In the genomic region with DNA sequence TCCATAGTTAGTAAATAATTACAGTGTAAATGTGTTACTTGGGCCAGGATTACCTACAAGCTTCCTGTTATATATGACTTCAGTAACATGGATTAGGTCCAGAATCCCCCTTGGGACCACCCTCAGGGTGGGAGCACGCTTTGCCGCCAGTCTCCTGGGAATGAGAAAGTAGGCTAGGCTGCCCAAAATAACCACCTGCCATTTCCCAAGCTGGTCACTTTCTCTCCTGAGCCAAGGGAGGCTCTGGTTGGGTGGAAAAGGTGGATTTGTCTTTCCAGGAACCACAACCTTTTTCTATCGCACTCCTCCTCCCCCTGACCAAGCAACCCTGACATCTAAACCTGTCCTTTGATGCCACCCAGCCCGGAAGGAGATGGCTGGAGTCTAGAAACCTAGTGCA, we compare ENCODE assay signal across 21 cellular contexts. TPM values are rescaled to one million over a fixed set of nuclear protein-coding genes. Genes with fewer than 3 reads are reported as not detected.
DNase-seq lines count a peak whose midpoint lies in the region; ATAC-seq and TF ChIP-seq lines count a peak whose summit lies in the region.
"Had no signal": no experiment of that assay in that cellular context is flagged by ENCODE, and none has a peak within 500 bp of the region (broad histone marks: within the 10 kb centered on the region; RNA-seq: fewer than 3 reads in every experiment).

No MANE protein-coding gene starts in this region.

- H3K4me3 ChIP-seq in GM23338: no peak overlapping the region
- no peak overlapping the region for H3K4me3 ChIP-seq in PC-9

- H2AFZ ChIP-seq in GM23338: 0 out of 2 replicates have a peak overlapping the region, but pooled peaks have one; percentile 38
- H2AFZ ChIP-seq in PC-9: no peak overlapping the region

- H3K36me3 Mint-ChIP-seq in CD14-positive monocyte: no peaks in the 10 kb centered on the region
- no peaks in the 10 kb centered on the region for H3K36me3 Mint-ChIP-seq in GM23338 (ENCODE audit: low read depth)
- H3K36me3 Mint-ChIP-seq: CD8-positive, alpha-beta T cell had no signal

- H3K27ac ChIP-seq in GM23338 (ENCODE audit: low read depth): no peak overlapping the region
- no peak overlapping the region for H3K27ac ChIP-seq in PC-9
- H3K27ac ChIP-seq: HL-60 had no signal

- TF ChIP-seq CTCF in CD14-positive monocyte (IDR thresholded peaks at IDR 0.05) (no peak), GM23338 (conservative IDR thresholded peaks at IDR 0.05; ENCODE audit: low read depth in 2 of 2) (no peak), PC-9 (conservative IDR thresholded peaks at IDR 0.05) (no peak)

- H3K27me3 Mint-ChIP-seq in CD14-positive monocyte (ENCODE audit: low read depth in 3 of 3): peaks cover 5 to 9% (median 8%) of the 10 kb centered on the region in 3 donors
- H3K27me3 Mint-ChIP-seq in GM23338 (ENCODE audit: insufficient read depth, low read depth, poor library complexity): peaks cover 6% of the 10 kb centered on the region

- peak; percentile 3 for DNase-seq in CD14-positive monocyte (ENCODE audit: low spot score)
- DNase-seq in GM23338 (ENCODE audit: low spot score): no peak
- peak; percentile 33 for DNase-seq in cerebellar cortex (ENCODE audit: low spot score)
- no peak for DNase-seq in activated CD4-positive, alpha-beta T cell treated with anti-CD3 and anti-CD28 coated beads, Interleukin-2, amount 50 U/mL, for 4 hours
- no peak for DNase-seq in PC-9
- DNase-seq in ecto neural progenitor cell (ENCODE audit: low spot score): no peak
- DNase-seq: ACHN; BE2C; Calu3; CD8-positive, alpha-beta T cell; DMS 273 treated with DMSO at 0.1 percent for 48 hours; DMS53; DND-41; EL; GOT3; H7; HFFc6 had no signal

- POLR2A ChIA-PET in PC-9 (lab: Charles Lee; ENCODE audit: unreplicated experiment): no interaction called here

- ATAC-seq in GM23338 (no peak), GM18519 (IDR thresholded peaks at IDR 0.05; ENCODE audit: low FRiP score, unreplicated experiment) (no peak)
- ATAC-seq: CD8-positive, alpha-beta T cell; HCT116 had no signal

- H3K36me3 ChIP-seq in GM23338 (ENCODE audit: insufficient read depth) (no peaks in the 10 kb centered on the region), PC-9 (ENCODE audit: low read depth) (no peaks in the 10 kb centered on the region)
- H3K36me3 ChIP-seq: BE2C had no signal

- no TSS peak for BruUV-seq in PC-9 (replicated peaks; lab: Mats Ljungman, UMichigan)

- H3K27ac Mint-ChIP-seq in CD14-positive monocyte: no peak overlapping the region
- no peak overlapping the region for H3K27ac Mint-ChIP-seq in GM23338
- H3K27ac Mint-ChIP-seq: CD8-positive, alpha-beta T cell; HFFc6 had no signal

- H3K27me3 ChIP-seq in GM23338 (ENCODE audit: insufficient read depth) (no peaks in the 10 kb centered on the region), PC-9 (ENCODE audit: insufficient read depth, low read depth) (0 out of 2 replicates have a peak, but pooled peaks cover 5% of the 10 kb centered on the region)
- H3K27me3 ChIP-seq: BE2C had no signal

- H3K4me1 ChIP-seq in GM23338 (ENCODE audit: insufficient read depth): no peaks in the 10 kb centered on the region
- H3K4me1 ChIP-seq in PC-9 (replicated peaks; ENCODE audit: insufficient read depth): no peaks in the 10 kb centered on the region
- H3K4me1 ChIP-seq: BE2C had no signal

- no peaks in the 10 kb centered on the region for H3K9me3 ChIP-seq in PC-9 (ENCODE audit: insufficient read depth, low read depth)
- H3K9me3 ChIP-seq: BE2C had no signal

- H3K4me1 Mint-ChIP-seq in CD14-positive monocyte (no peaks in the 10 kb centered on the region), GM23338 (peaks cover 3% of the 10 kb centered on the region; the same call in 1 of the 3 replicates)

- H3K9me3 Mint-ChIP-seq in CD14-positive monocyte (peaks cover 0 to 2% (median 0%) of the 10 kb centered on the region in 7 donors), GM23338 (no peaks in the 10 kb centered on the region)
- H3K9me3 Mint-ChIP-seq: CD8-positive, alpha-beta T cell; HFFc6 had no signal

- CTCF ChIA-PET in PC-9 (lab: Charles Lee): interaction anchor here (0.6 kb wide), 1 partner anchor 1145 kb away, joined by 3 read pairs; no protein-coding TSS in a partner anchor

- H4K20me1 ChIP-seq in GM23338 (replicated peaks; ENCODE audit: insufficient read depth) (no peaks in the 10 kb centered on the region), PC-9 (ENCODE audit: insufficient read depth) (no peaks in the 10 kb centered on the region)

- H3K9me2 ChIP-seq in GM23338 (ENCODE audit: insufficient read depth) (no peaks in the 10 kb centered on the region), PC-9 (ENCODE audit: insufficient read depth) (no peaks in the 10 kb centered on the region)

- H3F3A ChIP-seq in GM23338 (replicated peaks; ENCODE audit: low read depth) (no peaks in the 10 kb centered on the region), PC-9 (ENCODE audit: insufficient read depth, low read depth) (no peaks in the 10 kb centered on the region)

- H3K4me2 ChIP-seq in GM23338: no peak overlapping the region
- H3K4me2 ChIP-seq in PC-9: no peak overlapping the region

- no peaks in the 10 kb centered on the region for H3K79me2 ChIP-seq in GM23338 (replicated peaks; ENCODE audit: insufficient read depth)
- no peaks in the 10 kb centered on the region for H3K79me2 ChIP-seq in PC-9 (ENCODE audit: low read depth)

- intact Hi-C loops in CD14-positive monocyte (cut with micrococcal nuclease) (no loop called here), PC-9 (cut with micrococcal nuclease; ENCODE audit: unreplicated experiment) (no loop called here)

- H3K4me3 Mint-ChIP-seq in CD14-positive monocyte: no peak overlapping the region
- H3K4me3 Mint-ChIP-seq in GM23338: no peak overlapping the region
- H3K4me3 Mint-ChIP-seq: CD8-positive, alpha-beta T cell; HFFc6 had no signal

TF ChIP-seq in GM23338, 12 proteins besides CTCF, POLR2A, EP300 and RAD21 (continues in another document):
- TF ChIP-seq, protein P1, sequence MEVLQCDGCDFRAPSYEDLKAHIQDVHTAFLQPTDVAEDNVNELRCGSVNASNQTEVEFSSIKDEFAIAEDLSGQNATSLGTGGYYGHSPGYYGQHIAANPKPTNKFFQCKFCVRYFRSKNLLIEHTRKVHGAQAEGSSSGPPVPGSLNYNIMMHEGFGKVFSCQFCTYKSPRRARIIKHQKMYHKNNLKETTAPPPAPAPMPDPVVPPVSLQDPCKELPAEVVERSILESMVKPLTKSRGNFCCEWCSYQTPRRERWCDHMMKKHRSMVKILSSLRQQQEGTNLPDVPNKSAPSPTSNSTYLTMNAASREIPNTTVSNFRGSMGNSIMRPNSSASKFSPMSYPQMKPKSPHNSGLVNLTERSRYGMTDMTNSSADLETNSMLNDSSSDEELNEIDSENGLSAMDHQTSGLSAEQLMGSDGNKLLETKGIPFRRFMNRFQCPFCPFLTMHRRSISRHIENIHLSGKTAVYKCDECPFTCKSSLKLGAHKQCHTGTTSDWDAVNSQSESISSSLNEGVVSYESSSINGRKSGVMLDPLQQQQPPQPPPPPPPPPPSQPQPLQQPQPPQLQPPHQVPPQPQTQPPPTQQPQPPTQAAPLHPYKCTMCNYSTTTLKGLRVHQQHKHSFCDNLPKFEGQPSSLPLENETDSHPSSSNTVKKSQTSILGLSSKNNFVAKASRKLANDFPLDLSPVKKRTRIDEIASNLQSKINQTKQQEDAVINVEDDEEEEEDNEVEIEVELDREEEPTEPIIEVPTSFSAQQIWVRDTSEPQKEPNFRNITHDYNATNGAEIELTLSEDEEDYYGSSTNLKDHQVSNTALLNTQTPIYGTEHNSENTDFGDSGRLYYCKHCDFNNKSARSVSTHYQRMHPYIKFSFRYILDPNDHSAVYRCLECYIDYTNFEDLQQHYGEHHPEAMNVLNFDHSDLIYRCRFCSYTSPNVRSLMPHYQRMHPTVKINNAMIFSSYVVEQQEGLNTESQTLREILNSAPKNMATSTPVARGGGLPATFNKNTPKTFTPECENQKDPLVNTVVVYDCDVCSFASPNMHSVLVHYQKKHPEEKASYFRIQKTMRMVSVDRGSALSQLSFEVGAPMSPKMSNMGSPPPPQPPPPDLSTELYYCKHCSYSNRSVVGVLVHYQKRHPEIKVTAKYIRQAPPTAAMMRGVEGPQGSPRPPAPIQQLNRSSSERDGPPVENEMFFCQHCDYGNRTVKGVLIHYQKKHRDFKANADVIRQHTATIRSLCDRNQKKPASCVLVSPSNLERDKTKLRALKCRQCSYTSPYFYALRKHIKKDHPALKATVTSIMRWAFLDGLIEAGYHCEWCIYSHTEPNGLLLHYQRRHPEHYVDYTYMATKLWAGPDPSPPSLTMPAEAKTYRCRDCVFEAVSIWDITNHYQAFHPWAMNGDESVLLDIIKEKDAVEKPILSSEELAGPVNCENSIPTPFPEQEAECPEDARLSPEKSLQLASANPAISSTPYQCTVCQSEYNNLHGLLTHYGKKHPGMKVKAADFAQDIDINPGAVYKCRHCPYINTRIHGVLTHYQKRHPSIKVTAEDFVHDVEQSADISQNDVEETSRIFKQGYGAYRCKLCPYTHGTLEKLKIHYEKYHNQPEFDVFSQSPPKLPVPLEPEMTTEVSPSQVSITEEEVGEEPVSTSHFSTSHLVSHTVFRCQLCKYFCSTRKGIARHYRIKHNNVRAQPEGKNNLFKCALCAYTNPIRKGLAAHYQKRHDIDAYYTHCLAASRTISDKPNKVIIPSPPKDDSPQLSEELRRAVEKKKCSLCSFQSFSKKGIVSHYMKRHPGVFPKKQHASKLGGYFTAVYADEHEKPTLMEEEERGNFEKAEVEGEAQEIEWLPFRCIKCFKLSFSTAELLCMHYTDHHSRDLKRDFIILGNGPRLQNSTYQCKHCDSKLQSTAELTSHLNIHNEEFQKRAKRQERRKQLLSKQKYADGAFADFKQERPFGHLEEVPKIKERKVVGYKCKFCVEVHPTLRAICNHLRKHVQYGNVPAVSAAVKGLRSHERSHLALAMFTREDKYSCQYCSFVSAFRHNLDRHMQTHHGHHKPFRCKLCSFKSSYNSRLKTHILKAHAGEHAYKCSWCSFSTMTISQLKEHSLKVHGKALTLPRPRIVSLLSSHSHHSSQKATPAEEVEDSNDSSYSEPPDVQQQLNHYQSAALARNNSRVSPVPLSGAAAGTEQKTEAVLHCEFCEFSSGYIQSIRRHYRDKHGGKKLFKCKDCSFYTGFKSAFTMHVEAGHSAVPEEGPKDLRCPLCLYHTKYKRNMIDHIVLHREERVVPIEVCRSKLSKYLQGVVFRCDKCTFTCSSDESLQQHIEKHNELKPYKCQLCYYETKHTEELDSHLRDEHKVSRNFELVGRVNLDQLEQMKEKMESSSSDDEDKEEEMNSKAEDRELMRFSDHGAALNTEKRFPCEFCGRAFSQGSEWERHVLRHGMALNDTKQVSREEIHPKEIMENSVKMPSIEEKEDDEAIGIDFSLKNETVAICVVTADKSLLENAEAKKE (CRISPR knock-in tag; IDR thresholded peaks at IDR 0.05): no peak

RNA-seq across cellular contexts. Expression of a gene that starts 9.6 kb away (rescaled TPM):
- not detected for polyA plus RNA-seq in CD14-positive monocyte
- total RNA-seq in GM23338 (2014; rRNA removed; shearing (Covaris generic)): 34.5 and 39.7 TPM in 2 replicates
- 2.9 and 3.5 TPM in 2 replicates for polyA plus RNA-seq in GM23338 (2016; fragmentation: Nextera tagmentation; extraction: Ambion mirVana)
- total RNA-seq in PC-9 (2021): 0.13 and 0.15 TPM in 2 replicates
- total RNA-seq: CD8-positive, alpha-beta T cell; HFFc6; HT1080 had no signal

Comparison
In these comparisons a context has a peak if more than half of its experiments do, and no peak if none do; other contexts are left out.
1. DNase-seq: peak in CD14-positive monocyte (single experiment) and cerebellar cortex (single experiment); none in GM23338 (single experiment), activated CD4-positive, alpha-beta T cell treated with anti-CD3 and anti-CD28 coated beads, Interleukin-2, amount 50 U/mL, for 4 hours (0 of 2), PC-9 (0 of 2) and ecto neural progenitor cell (single experiment).
2. RNA of a gene that starts 9.6 kb away (total RNA-seq): 34.5 to 39.7 TPM in GM23338; 0.13 to 0.15 TPM in PC-9; every median in the first group is over 10 times any median in the second.